In genomic region chr19:55659822-55660221, GRCh38 we compare ENCODE assay signal across 1 cellular context.
TF ChIP-seq lines count a peak whose summit lies in the region.

No MANE protein-coding gene starts in this region.

TF ChIP-seq in K562, 482 proteins besides CTCF, POLR2A, EP300 and RAD21:
- TF ChIP-seq ZNF76 (CRISPR knock-in tag; IDR thresholded peaks at IDR 0.05; ENCODE audit: borderline replicate concordance) (no peak), ZNF140 (CRISPR knock-in tag; IDR thresholded peaks at IDR 0.05) (no peak), SPI1 (IDR thresholded peaks at IDR 0.05; ENCODE audit: borderline replicate concordance, low read depth, low read length) (peak; percentile 85), BRD9 (IDR thresholded peaks at IDR 0.05; ENCODE audit: low read depth, partially characterized antibody) (no peak), ZNF655 (CRISPR knock-in tag; IDR thresholded peaks at IDR 0.05) (no peak), MCM3 (IDR thresholded peaks at IDR 0.05) (no peak), KDM1A (IDR thresholded peaks at IDR 0.05) (no peak), ZBTB40 (IDR thresholded peaks at IDR 0.05) (no peak), ZBTB40 (CRISPR knock-in tag; IDR thresholded peaks at IDR 0.05) (no peak)
